Comparison of ENCODE assay signal across 8 cellular contexts in the genomic region with DNA sequence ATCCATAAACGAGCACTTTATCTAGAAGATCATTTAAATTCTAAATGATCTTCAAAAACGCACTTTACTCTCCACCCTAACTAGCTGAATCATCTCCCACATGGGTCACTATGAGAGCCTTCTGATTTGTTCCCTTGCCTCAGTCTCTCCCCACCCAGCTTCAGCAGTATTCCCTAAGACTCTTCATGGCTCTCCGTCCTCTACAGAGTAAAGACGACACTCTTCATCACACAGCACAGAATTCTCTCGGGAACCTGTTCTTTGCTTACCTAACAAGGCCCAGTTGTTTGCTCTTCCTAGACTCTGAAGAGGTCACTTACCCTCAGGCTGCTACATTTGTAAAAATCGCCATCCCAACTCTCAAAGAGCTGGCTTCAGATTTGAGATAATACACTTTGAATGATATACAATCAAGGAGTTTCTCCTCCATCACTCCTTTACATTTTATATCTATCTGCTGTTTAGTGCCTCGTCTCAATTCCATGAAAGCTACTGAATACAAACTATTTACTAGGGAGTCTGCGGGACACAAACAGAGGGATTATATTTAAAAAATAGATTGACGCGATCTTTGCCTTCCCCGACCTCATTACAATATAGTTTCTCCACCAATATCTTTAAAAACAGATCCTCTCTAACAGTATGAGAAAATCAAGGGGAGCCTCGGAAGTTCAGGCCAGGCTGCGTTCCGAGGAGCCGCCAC. TPM values are rescaled to one million over a fixed set of nuclear protein-coding genes. Genes with fewer than 3 reads are reported as not detected.
A peak's percentile ranks its signal among the peaks of the same experiment; 100 is the strongest.
DNase-seq lines count a peak whose midpoint lies in the region; ATAC-seq and TF ChIP-seq lines count a peak whose summit lies in the region.

No MANE protein-coding gene starts in this region.

- H3K9me3 Mint-ChIP-seq in CD8-positive, alpha-beta T cell: no peaks in the 10 kb centered on the region
- peaks cover 0 to 1% (median 0%) of the 10 kb centered on the region in 11 donors for H3K9me3 Mint-ChIP-seq in naive thymus-derived CD4-positive, alpha-beta T cell

- TF ChIP-seq CTCF in CD8-positive, alpha-beta T cell (IDR thresholded peaks at IDR 0.05): no peak

- no peaks in the 10 kb centered on the region for H3K27me3 ChIP-seq in CD8-positive, alpha-beta T cell (ENCODE audit: insufficient read depth, low read length)
- H3K27me3 ChIP-seq in naive thymus-derived CD4-positive, alpha-beta T cell (ENCODE audit: control insufficient read depth in 2 of 2, insufficient read depth in 2 of 2, low read length in 2 of 2): no peaks in the 10 kb centered on the region

- H3K27ac ChIP-seq in CD8-positive, alpha-beta T cell (ENCODE audit: low read depth, low read length): peak overlapping the region; percentile 93
- peak overlapping the region; percentile 39 for H3K27ac ChIP-seq in caudate nucleus (ENCODE audit: low read depth, low read length)
- H3K27ac ChIP-seq in naive thymus-derived CD4-positive, alpha-beta T cell (ENCODE audit: low read depth, low read length): peak overlapping the region; percentile 99

- POLR2A ChIA-PET in CD8-positive, alpha-beta T cell (lab: Charles Lee): interaction anchor here (0.6 to 2.3 kb wide), 9 partner anchors 9 to 595 kb away, joined by 3 to 7 read pairs (median 4); a partner anchor contains a TSS
- POLR2A ChIA-PET in naive thymus-derived CD4-positive, alpha-beta T cell (lab: Charles Lee): interaction anchor here (0.6 to 5.9 kb wide), 17 partner anchors 9 to 829 kb away, joined by 3 to 44 read pairs (median 5); a partner anchor contains a TSS

- no peaks in the 10 kb centered on the region for H3K27me3 Mint-ChIP-seq in CD8-positive, alpha-beta T cell (ENCODE audit: low read depth)
- no peaks in the 10 kb centered on the region for H3K27me3 Mint-ChIP-seq in naive thymus-derived CD4-positive, alpha-beta T cell

- ATAC-seq in CD8-positive, alpha-beta T cell: no peak
- no peak for ATAC-seq in naive thymus-derived CD4-positive, alpha-beta T cell
- no peak for ATAC-seq in HG02798 (IDR thresholded peaks at IDR 0.05; ENCODE audit: poor library complexity, unreplicated experiment)
- no peak for ATAC-seq in HG03342 (IDR thresholded peaks at IDR 0.05; ENCODE audit: unreplicated experiment)

- no peaks in the 10 kb centered on the region for H3K9me3 ChIP-seq in CD8-positive, alpha-beta T cell (ENCODE audit: low read length)
- H3K9me3 ChIP-seq in naive thymus-derived CD4-positive, alpha-beta T cell (ENCODE audit: control insufficient read depth in 2 of 3, low read length in 3 of 3): no peaks in the 10 kb centered on the region

- H3K36me3 ChIP-seq in CD8-positive, alpha-beta T cell (ENCODE audit: insufficient read depth, low read length): no peaks in the 10 kb centered on the region
- H3K36me3 ChIP-seq in naive thymus-derived CD4-positive, alpha-beta T cell (ENCODE audit: control insufficient read depth in 2 of 3, insufficient read depth in 3 of 3, low read length in 3 of 3): peaks cover 0 to 9% (median 0%) of the 10 kb centered on the region in 3 experiments

- peaks cover 27% of the 10 kb centered on the region for H3K36me3 Mint-ChIP-seq in CD8-positive, alpha-beta T cell
- H3K36me3 Mint-ChIP-seq in naive thymus-derived CD4-positive, alpha-beta T cell: peaks cover 0 to 15% (median 7%) of the 10 kb centered on the region in 5 donors

- intact Hi-C loops in CD8-positive, alpha-beta T cell (cut with DNase I, micrococcal nuclease): loop anchor here (1.0 to 5.0 kb wide), 9 partner anchors 18 to 1507 kb away; a partner anchor contains a TSS
- intact Hi-C loops in naive thymus-derived CD4-positive, alpha-beta T cell (cut with micrococcal nuclease): loop anchor here (1.0 to 10.0 kb wide), 13 partner anchors 18 to 830 kb away; a partner anchor contains a TSS

- CTCF ChIA-PET in CD8-positive, alpha-beta T cell (lab: Charles Lee): interaction anchor here (0.6 to 1.1 kb wide), 5 partner anchors 84 to 1093 kb away, joined by 3 read pairs; no protein-coding TSS in a partner anchor
- CTCF ChIA-PET in naive thymus-derived CD4-positive, alpha-beta T cell (lab: Charles Lee): interaction anchor here (0.6 to 2.0 kb wide), 3 partner anchors 26 to 438 kb away, joined by 3 to 4 read pairs (median 4); a partner anchor contains a TSS

- H3K4me3 Mint-ChIP-seq in CD8-positive, alpha-beta T cell: peak overlapping the region; percentile 93
- H3K4me3 Mint-ChIP-seq in naive thymus-derived CD4-positive, alpha-beta T cell: peak overlapping the region; percentile 87 to 98 (median 96)

- no peak for DNase-seq in CD8-positive, alpha-beta T cell
- peak; percentile 6 for DNase-seq in M059J (ENCODE audit: low read depth)
- peak in 3 of 61 donors; percentile 14 to 23 (median 19) for DNase-seq in caudate nucleus (lab: John Stamatoyannopoulos, UW)
- DNase-seq in naive thymus-derived CD4-positive, alpha-beta T cell: no peak
- no peak for DNase-seq in stimulated activated naive CD4-positive, alpha-beta T cell treated with Interleukin-2 at 50 U/mL for 16 hours (lab: John Stamatoyannopoulos, UW)
- DNase-seq in kidney tubule cell (ENCODE audit: low spot score): no peak

- peaks cover 26% of the 10 kb centered on the region for H3K4me1 ChIP-seq in CD8-positive, alpha-beta T cell (ENCODE audit: insufficient read depth, low read length)
- peaks cover 17 to 26% of the 10 kb centered on the region in 2 donors for H3K4me1 ChIP-seq in naive thymus-derived CD4-positive, alpha-beta T cell (ENCODE audit: control insufficient read depth in 2 of 2, insufficient read depth in 2 of 2, low read length in 2 of 2)

- H3K4me3 ChIP-seq in CD8-positive, alpha-beta T cell (ENCODE audit: low read depth, low read length): peak overlapping the region; percentile 80
- peak overlapping the region; percentile 68 for H3K4me3 ChIP-seq in naive thymus-derived CD4-positive, alpha-beta T cell (ENCODE audit: low read length)

- peaks cover 46% of the 10 kb centered on the region for H3K4me1 Mint-ChIP-seq in CD8-positive, alpha-beta T cell (ENCODE audit: low read depth)
- peaks cover 36 to 52% (median 46%) of the 10 kb centered on the region in 7 donors for H3K4me1 Mint-ChIP-seq in naive thymus-derived CD4-positive, alpha-beta T cell

- H3K27ac Mint-ChIP-seq in CD8-positive, alpha-beta T cell: peak overlapping the region; percentile 98
- peak overlapping the region; percentile 93 to 99 (median 98) for H3K27ac Mint-ChIP-seq in naive thymus-derived CD4-positive, alpha-beta T cell

RNA-seq across cellular contexts. Expression of a gene that starts 0.5 kb away (rescaled TPM):
- 10 to 100 TPM; 43.9 to 48.0 TPM for total RNA-seq in CD8-positive, alpha-beta T cell
- 18.7 and 33.5 TPM in 2 replicates for total RNA-seq in M059J (2014; rRNA removed; shearing (Covaris generic))
- total RNA-seq in naive thymus-derived CD4-positive, alpha-beta T cell: 10 to 100 TPM; 50.2 to 60.3 (median 52.0) TPM
- polyA plus RNA-seq in naive thymus-derived CD4-positive, alpha-beta T cell: 10 to 100 TPM; 14.4 to 15.0 TPM

RNA-seq across cellular contexts. Expression of a gene that starts 18.5 kb away (rescaled TPM):
- 10 to 100 TPM; 43.6 to 45.0 TPM for total RNA-seq in CD8-positive, alpha-beta T cell
- total RNA-seq in M059J (2014; rRNA removed; shearing (Covaris generic)): 10.5 and 12.3 TPM in 2 replicates
- 10 to 100 TPM; 26.9 to 47.3 (median 44.9) TPM for total RNA-seq in naive thymus-derived CD4-positive, alpha-beta T cell
- polyA plus RNA-seq in naive thymus-derived CD4-positive, alpha-beta T cell: 10 to 100 TPM; 20.6 to 30.1 TPM

RNA-seq across cellular contexts. Expression of a gene that starts 18.5 kb away (rescaled TPM):
- total RNA-seq in CD8-positive, alpha-beta T cell: 1 to 10 TPM; 4.0 to 5.9 TPM
- total RNA-seq in M059J (2014; rRNA removed; shearing (Covaris generic)): 1.0 and 1.1 TPM in 2 replicates
- total RNA-seq in naive thymus-derived CD4-positive, alpha-beta T cell: 1 to 10 TPM; 1.6 to 3.8 (median 2.4) TPM
- polyA plus RNA-seq in naive thymus-derived CD4-positive, alpha-beta T cell: 1 to 10 TPM; 1.3 TPM

Comparison
In these comparisons a context has a peak if more than half of its experiments do, and no peak if none do; other contexts are left out.
1. H3K27ac ChIP-seq: peak in every context shown above with its lines; median percentile 99 in naive thymus-derived CD4-positive, alpha-beta T cell; 93 in CD8-positive, alpha-beta T cell; 39 in caudate nucleus.